Comparison of ENCODE assay signal across 1 cellular context in genomic region chr19:390386-391198, GRCh38.
TF ChIP-seq lines count a peak whose summit lies in the region.

No MANE protein-coding gene starts in this region.

TF ChIP-seq in H1, 55 proteins besides CTCF, POLR2A, EP300 and RAD21:
- TF ChIP-seq SP4 (IDR thresholded peaks at IDR 0.05; ENCODE audit: low read length) (no peak), SP2 (IDR thresholded peaks at IDR 0.05; ENCODE audit: low read length) (no peak), KDM4A (IDR thresholded peaks at IDR 0.05; ENCODE audit: low read depth, low read length, severe bottlenecking) (no peak), MAFK (IDR thresholded peaks at IDR 0.05; ENCODE audit: low read depth, low read length) (no peak), RXRA (IDR thresholded peaks at IDR 0.05; ENCODE audit: insufficient read depth, low read depth, low read length) (no peak), SRF (IDR thresholded peaks at IDR 0.05; ENCODE audit: low read depth, low read length) (no peak), KDM5A (IDR thresholded peaks at IDR 0.05; ENCODE audit: low read length) (no peak), YY1 (IDR thresholded peaks at IDR 0.05; ENCODE audit: low read depth, low read length) (no peak), HDAC2 (IDR thresholded peaks at IDR 0.05; ENCODE audit: borderline replicate concordance in 1 of 2, low read depth in 2 of 2, low read length in 2 of 2) (no peak), BCL11A (IDR thresholded peaks at IDR 0.05; ENCODE audit: low read depth in 2 of 2, low read length in 2 of 2) (no peak), CREB1 (IDR thresholded peaks at IDR 0.05) (no peak), MAX (IDR thresholded peaks at IDR 0.05) (no peak), E2F6 (IDR thresholded peaks at IDR 0.05) (no peak), TCF12 (IDR thresholded peaks at IDR 0.05; ENCODE audit: low read depth, low read length) (no peak), CBX5 (IDR thresholded peaks at IDR 0.05; ENCODE audit: low read depth, low read length) (no peak), SAP30 (IDR thresholded peaks at IDR 0.05; ENCODE audit: insufficient read depth, insufficient replicate concordance, low read length) (no peak), RBBP5 (IDR thresholded peaks at IDR 0.05; ENCODE audit: borderline replicate concordance, low read depth, low read length) (no peak), CEBPB (IDR thresholded peaks at IDR 0.05; ENCODE audit: low read depth, low read length) (no peak), SIX5 (IDR thresholded peaks at IDR 0.05; ENCODE audit: low read depth, low read length) (no peak), JUND (IDR thresholded peaks at IDR 0.05; ENCODE audit: low read length) (no peak)
TF ChIP-seq in H1: peak in this region for 0.
